Comparison of ENCODE assay signal across 2 cellular contexts in genomic region chr11:69472053-69472765, GRCh38.
A peak's percentile ranks its signal among the peaks of the same experiment; 100 is the strongest.
TF ChIP-seq lines count a peak whose summit lies in the region.

No MANE protein-coding gene starts in this region.

TF ChIP-seq in IMR-90, 13 proteins besides CTCF, POLR2A, EP300 and RAD21:
- TF ChIP-seq NFE2L2 (IDR thresholded peaks at IDR 0.05; ENCODE audit: low read depth, low read length) (no peak), RCOR1 (IDR thresholded peaks at IDR 0.05; ENCODE audit: insufficient replicate concordance, low read length) (no peak), MAZ (IDR thresholded peaks at IDR 0.05; ENCODE audit: borderline replicate concordance, low read depth, low read length) (no peak), BHLHE40 (IDR thresholded peaks at IDR 0.05; ENCODE audit: low read depth, low read length) (no peak), CEBPB (IDR thresholded peaks at IDR 0.05; ENCODE audit: low read depth, low read length) (no peak), MAFK (IDR thresholded peaks at IDR 0.05; ENCODE audit: low read depth, low read length) (no peak), USF2 (IDR thresholded peaks at IDR 0.05; ENCODE audit: low read depth, low read length) (no peak), FOS (IDR thresholded peaks at IDR 0.05; ENCODE audit: low read depth, low read length) (no peak), MXI1 (IDR thresholded peaks at IDR 0.05; ENCODE audit: borderline replicate concordance, low read depth, low read length) (no peak), ELK1 (IDR thresholded peaks at IDR 0.05; ENCODE audit: borderline replicate concordance, low read depth, low read length) (no peak), SMC3 (IDR thresholded peaks at IDR 0.05; ENCODE audit: low read depth, low read length) (no peak)

TF ChIP-seq in HepG2, 621 proteins besides CTCF, POLR2A, EP300 and RAD21:
- no peak for TF ChIP-seq ASH2L (IDR thresholded peaks at IDR 0.05; ENCODE audit: insufficient read length, low read depth, low read length)
- no peak for TF ChIP-seq ZHX1 (CRISPR knock-in tag; IDR thresholded peaks at IDR 0.05; ENCODE audit: low read depth)
- TF ChIP-seq ZBTB33 (CRISPR knock-in tag; IDR thresholded peaks at IDR 0.05) = 0 out of 2 replicates have a peak, but pooled peaks have one; percentile 21
